8 cellular contexts compared by ENCODE assay signal in genomic region chr20:62822788-62823651, GRCh38. TPM values are rescaled to one million over a fixed set of nuclear protein-coding genes. Genes with fewer than 3 reads are reported as not detected.
DNase-seq lines count a peak whose midpoint lies in the region; ATAC-seq and TF ChIP-seq lines count a peak whose summit lies in the region.

No MANE protein-coding gene starts in this region.

- intact Hi-C loops in transverse colon (cut with DNase I; ENCODE audit: low total_unique reads) (no loop called here), posterior vena cava (cut with DNase I) (no loop called here)

- H3K27me3 ChIP-seq in BLaER1 treated with 17β-estradiol and CSF1 and Interleukin-3, amounts not matched to agents 10 nM and 100 nM: peaks cover 24 to 31% (median 28%) of the 10 kb centered on the region in 11 experiments
- peaks cover 27% of the 10 kb centered on the region for H3K27me3 ChIP-seq in transverse colon

- H3K9me3 ChIP-seq in BLaER1 treated with 17β-estradiol and CSF1 and Interleukin-3, amounts not matched to agents 10 nM and 100 nM (replicated peaks in 1 of 11): no peaks in the 10 kb centered on the region
- no peaks in the 10 kb centered on the region for H3K9me3 ChIP-seq in T-helper 17 cell (ENCODE audit: control insufficient read depth, low read length, poor library complexity, severe bottlenecking)
- H3K9me3 ChIP-seq in transverse colon: no peaks in the 10 kb centered on the region

- H3K4me1 Mint-ChIP-seq in T-helper 17 cell: peaks cover 4% of the 10 kb centered on the region

- peak overlapping the region in 8 of 11 experiments; percentile 80 to 99 (median 91); a peak in 14 of 22 replicates for H3K4me2 ChIP-seq in BLaER1 treated with 17β-estradiol and CSF1 and Interleukin-3, amounts not matched to agents 10 nM and 100 nM

- peaks cover 47 to 99% (median 92%) of the 10 kb centered on the region in 10 experiments for H3K4me1 ChIP-seq in BLaER1 treated with 17β-estradiol and CSF1 and Interleukin-3, amounts not matched to agents 10 nM and 100 nM
- H3K4me1 ChIP-seq in transverse colon: peaks cover 21 to 24% (median 23%) of the 10 kb centered on the region in 4 donors

- H3K9ac ChIP-seq in BLaER1 treated with 17β-estradiol and CSF1 and Interleukin-3, amounts not matched to agents 10 nM and 100 nM: peak overlapping the region in 4 of 11 experiments; percentile 5 to 66 (median 56); a peak in 7 of 22 replicates

- H3K27ac ChIP-seq in BLaER1 treated with 17β-estradiol and CSF1 and Interleukin-3, amounts not matched to agents 10 nM and 100 nM: peak overlapping the region in 1 of 11 experiments; percentile 47; a peak in 2 of 22 replicates
- H3K27ac ChIP-seq in transverse colon: peak overlapping the region in 2 of 4 donors; percentile 10 to 36

- H3K4me3 Mint-ChIP-seq in T-helper 17 cell: no peak overlapping the region

- peak; percentile 69 for ATAC-seq in GM18511 (IDR thresholded peaks at IDR 0.05; ENCODE audit: unreplicated experiment)
- peak; percentile 52 for ATAC-seq in T-helper 17 cell
- no peak for ATAC-seq in GM18858 (IDR thresholded peaks at IDR 0.05; ENCODE audit: unreplicated experiment)

- H3K4me3 ChIP-seq in BLaER1 treated with 17β-estradiol and CSF1 and Interleukin-3, amounts not matched to agents 10 nM and 100 nM: no peak overlapping the region
- H3K4me3 ChIP-seq in foreskin fibroblast (ENCODE audit: low read depth in 1 of 2, low read length in 2 of 2): no peak overlapping the region
- H3K4me3 ChIP-seq in transverse colon: no peak overlapping the region

- 0 out of 22 replicates have a peak, but pooled peaks cover 0 to 5% (median 0%) of the 10 kb centered on the region in 11 experiments for H3K36me3 ChIP-seq in BLaER1 treated with 17β-estradiol and CSF1 and Interleukin-3, amounts not matched to agents 10 nM and 100 nM
- no peaks in the 10 kb centered on the region for H3K36me3 ChIP-seq in transverse colon

- TF ChIP-seq CTCF in foreskin fibroblast (IDR thresholded peaks at IDR 0.05; ENCODE audit: low read depth, low read length) (peak; percentile 12), transverse colon (IDR thresholded peaks at IDR 0.05) (peak; percentile 18 to 75 (median 55))

- no peak for TF ChIP-seq EP300 in transverse colon (IDR thresholded peaks at IDR 0.05; ENCODE audit: low read depth)

- no peaks in the 10 kb centered on the region for H3K36me3 Mint-ChIP-seq in T-helper 17 cell (ENCODE audit: low read depth)

- WGBS in transverse colon (ENCODE audit: low coverage in 1 of 2), 2 donors: 68 to 94% methylated on average over 5 to 24 of the region's 24 CpGs

- H3K27ac Mint-ChIP-seq in T-helper 17 cell: no peak overlapping the region

- in situ Hi-C loops in transverse colon (cut with MboI; ENCODE audit: low pct_ligation_motif_present in 1 of 4, low pct_unique_long_range_greater_than_20kb in 1 of 4, low sequenced_read_pairs in 3 of 4): no loop called here

- DNase-seq in NCI-H1092 treated with DMSO at 0.1 percent for 48 hours (lab: John Stamatoyannopoulos, UW) (peak; percentile 53), T-helper 17 cell (no peak), foreskin fibroblast (peak in 1 of 2 donors; percentile 54), transverse colon (peak; percentile 85), posterior vena cava (ENCODE audit: low spot score) (no peak)

- H4K20me1 ChIP-seq in BLaER1 treated with 17β-estradiol and CSF1 and Interleukin-3, amounts not matched to agents 10 nM and 100 nM: peaks cover 0 to 69% (median 30%) of the 10 kb centered on the region in 11 experiments; a peak in 11 of 22 replicates

- TF ChIP-seq POLR2A in transverse colon (IDR thresholded peaks at IDR 0.05): no peak

- H3K27me3 Mint-ChIP-seq in T-helper 17 cell: no peaks in the 10 kb centered on the region

RNA-seq across cellular contexts. Expression of gene COL9A3, which starts 6.2 kb away (rescaled TPM):
- total RNA-seq in T-helper 17 cell (not detected), transverse colon (100 to 1,000 TPM in 1 of 4 donors, 10 to 100 TPM in 1, 1 to 10 TPM in 2; 6.0 to 223 (median 8.0) TPM), posterior vena cava (1 to 10 TPM; 1.0 to 1.9 TPM)

RNA-seq across cellular contexts. Expression of gene OGFR, which starts 18.4 kb away (rescaled TPM):
- total RNA-seq in T-helper 17 cell (10 to 100 TPM; 39.4 to 41.3 TPM), transverse colon (100 to 1,000 TPM in 1 of 4 donors, 10 to 100 TPM in 3; 55.2 to 137 (median 71.1) TPM), posterior vena cava (10 to 100 TPM; 27.7 to 29.4 TPM)

RNA-seq across cellular contexts. Expression of gene MRGBP, which starts 26.7 kb away (rescaled TPM):
- total RNA-seq in T-helper 17 cell (1 to 10 TPM; 6.5 to 6.8 TPM), transverse colon (10 to 100 TPM; 10.8 to 13.0 (median 11.9) TPM), posterior vena cava (1 to 10 TPM; 5.0 to 8.0 TPM)

RNA-seq across cellular contexts. Expression of gene TCFL5, which starts 38.6 kb away (rescaled TPM):
- total RNA-seq in T-helper 17 cell: 1 to 10 TPM; 4.4 to 5.0 TPM
- 10 to 100 TPM in 1 of 4 donors, 1 to 10 TPM in 3; 5.2 to 19.9 (median 5.9) TPM for total RNA-seq in transverse colon
- 10 to 100 TPM in 1 of 2 donors, 1 to 10 TPM in 1; 9.6 to 10.9 TPM for total RNA-seq in posterior vena cava

Comparison
In these comparisons a context has a peak if more than half of its experiments do, and no peak if none do; other contexts are left out.
1. DNase-seq: peak in NCI-H1092 treated with DMSO at 0.1 percent for 48 hours (single experiment) and transverse colon (single experiment); none in T-helper 17 cell (0 of 3) and posterior vena cava (single experiment).